ENCODE assay signal across 8 cellular contexts in the genomic region with DNA sequence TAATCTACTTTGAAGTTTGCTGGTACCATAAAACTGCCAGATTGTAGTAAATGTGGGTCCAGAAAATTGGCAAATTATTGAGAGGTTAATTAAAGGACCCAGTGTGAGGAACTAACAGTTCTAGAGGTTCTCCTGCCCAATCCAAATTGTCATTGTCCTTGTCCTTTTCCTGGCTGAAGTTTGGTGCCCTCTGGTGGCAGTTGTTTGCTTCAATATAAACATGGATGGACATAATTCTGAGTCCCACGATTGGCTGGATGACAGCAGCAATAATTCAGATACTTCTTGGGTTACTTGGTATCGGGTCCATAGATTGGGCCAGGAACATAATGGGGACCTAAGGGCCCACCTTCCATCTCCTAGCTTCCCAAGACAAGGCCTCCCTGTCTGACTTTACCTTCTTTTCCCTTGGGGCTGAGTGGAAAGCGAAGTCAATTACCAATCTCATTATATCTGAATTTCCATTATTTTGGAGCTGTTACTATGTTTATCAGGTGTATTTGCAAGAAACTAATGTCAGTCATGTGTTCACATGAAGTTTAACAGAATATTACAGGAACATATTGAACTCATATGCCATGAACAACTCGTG. TPM values are rescaled to one million over a fixed set of nuclear protein-coding genes. Genes with fewer than 3 reads are reported as not detected.
DNase-seq lines count a peak whose midpoint lies in the region; ATAC-seq and TF ChIP-seq lines count a peak whose summit lies in the region.

No MANE protein-coding gene starts in this region.

- H3K27me3 ChIP-seq in MG63 (no peaks in the 10 kb centered on the region), SJSA1 (replicated peaks) (no peaks in the 10 kb centered on the region), heart right ventricle (no peaks in the 10 kb centered on the region)

- CTCF ChIA-PET in activated naive CD4-positive, alpha-beta T cell treated with anti-CD3 and anti-CD28 coated beads, Interleukin-2, amount 10 ng/mL, durations not matched to agents 7 days and 5 days (lab: Charles Lee): interaction anchor here (0.7 to 2.8 kb wide), 2 partner anchors 12 to 90 kb away, joined by 3 to 11 read pairs; no protein-coding TSS in a partner anchor

- peak in 5 of 8 donors; percentile 20 to 74 (median 42) for ATAC-seq in heart right ventricle
- no peak for ATAC-seq in sciatic nerve
- no peak for ATAC-seq in GM19328 (IDR thresholded peaks at IDR 0.05; ENCODE audit: unreplicated experiment)
- ATAC-seq in GM21515 (IDR thresholded peaks at IDR 0.05; ENCODE audit: unreplicated experiment): no peak

- DNase-seq in DMS79 treated with DMSO at 0.1 percent for 48 hours (lab: John Stamatoyannopoulos, UW): peak; percentile 11
- peak; percentile 40 for DNase-seq in MG63
- DNase-seq in SJSA1 (ENCODE audit: low read depth in 1 of 2, low spot score in 2 of 2): peak; percentile 57 to 69
- DNase-seq in activated naive CD4-positive, alpha-beta T cell treated with anti-CD3 and anti-CD28 coated beads, Interleukin-2, amount 10 ng/mL, durations not matched to agents 7 days and 5 days: peak; percentile 75
- DNase-seq in heart right ventricle: peak in 1 of 2 donors; percentile 68
- peak; percentile 73 for DNase-seq in sciatic nerve (ENCODE audit: low spot score)

- peak; percentile 29 to 81 (median 72) for TF ChIP-seq CTCF in heart right ventricle (IDR thresholded peaks at IDR 0.05)

- no peak overlapping the region for H3K4me3 Mint-ChIP-seq in activated naive CD4-positive, alpha-beta T cell treated with anti-CD3 and anti-CD28 coated beads, Interleukin-2, amount 10 ng/mL, durations not matched to agents 7 days and 5 days

- 72% methylated on average over 4 of the region's 4 CpGs for WGBS in heart right ventricle, 2 donors

- peaks cover 50% of the 10 kb centered on the region for H3K4me1 Mint-ChIP-seq in activated naive CD4-positive, alpha-beta T cell treated with anti-CD3 and anti-CD28 coated beads, Interleukin-2, amount 10 ng/mL, durations not matched to agents 7 days and 5 days

- H3K4me3 ChIP-seq in MG63 (no peak overlapping the region), SJSA1 (no peak overlapping the region), heart right ventricle (no peak overlapping the region)

- H3K9me3 ChIP-seq in MG63 (no peaks in the 10 kb centered on the region), SJSA1 (replicated peaks) (no peaks in the 10 kb centered on the region), heart right ventricle (no peaks in the 10 kb centered on the region)

- H3K4me1 ChIP-seq in SJSA1 (replicated peaks) (peaks cover 38% of the 10 kb centered on the region), heart right ventricle (peaks cover 0 to 25% (median 0%) of the 10 kb centered on the region in 9 donors)

- H3K27ac Mint-ChIP-seq in activated naive CD4-positive, alpha-beta T cell treated with anti-CD3 and anti-CD28 coated beads, Interleukin-2, amount 10 ng/mL, durations not matched to agents 7 days and 5 days: no peak overlapping the region

- intact Hi-C loops in heart right ventricle (cut with DNase I) (loop anchor here in 2 of 10 donors (1.0 to 10.0 kb wide), 2 partner anchors 124 to 126 kb away; no protein-coding TSS in a partner anchor), sciatic nerve (cut with DNase I) (no loop called here)

- peaks cover 62% of the 10 kb centered on the region for H3K36me3 Mint-ChIP-seq in activated naive CD4-positive, alpha-beta T cell treated with anti-CD3 and anti-CD28 coated beads, Interleukin-2, amount 10 ng/mL, durations not matched to agents 7 days and 5 days

- H3K9me3 Mint-ChIP-seq in activated naive CD4-positive, alpha-beta T cell treated with anti-CD3 and anti-CD28 coated beads, Interleukin-2, amount 10 ng/mL, durations not matched to agents 7 days and 5 days: no peaks in the 10 kb centered on the region

- H3K36me3 ChIP-seq in MG63 (peaks cover 74% of the 10 kb centered on the region), SJSA1 (peaks cover 78% of the 10 kb centered on the region), heart right ventricle (peaks cover 0 to 99% (median 57%) of the 10 kb centered on the region in 9 donors)

- H3K27me3 Mint-ChIP-seq in activated naive CD4-positive, alpha-beta T cell treated with anti-CD3 and anti-CD28 coated beads, Interleukin-2, amount 10 ng/mL, durations not matched to agents 7 days and 5 days: no peaks in the 10 kb centered on the region

- H3K27ac ChIP-seq in SJSA1 (no peak overlapping the region), heart right ventricle (no peak overlapping the region)

RNA-seq across cellular contexts. Expression of a gene that starts 33.8 kb away (rescaled TPM):
- 8.9 and 11.0 TPM in 2 replicates for total RNA-seq in MG63 (2014; rRNA removed; shearing (Covaris generic); ENCODE audit: low replicate concordance)
- total RNA-seq in SJSA1 (2014; rRNA removed; shearing (Covaris generic)): 12.7 and 20.7 TPM in 2 replicates
- total RNA-seq in heart right ventricle: 10 to 100 TPM; 17.1 to 28.9 (median 23.7) TPM
- polyA plus RNA-seq in heart right ventricle: 10 to 100 TPM in 1 of 2 donors, 1 to 10 TPM in 1; 7.1 to 10.2 TPM
- total RNA-seq in sciatic nerve: 59.9 TPM

RNA-seq across cellular contexts. Expression of a gene that starts 48.3 kb away (rescaled TPM):
- 54.8 and 70.6 TPM in 2 replicates for total RNA-seq in MG63 (2014; rRNA removed; shearing (Covaris generic); ENCODE audit: low replicate concordance)
- total RNA-seq in SJSA1 (2014; rRNA removed; shearing (Covaris generic)): 33.5 and 61.4 TPM in 2 replicates
- total RNA-seq in heart right ventricle: 10 to 100 TPM; 57.8 to 78.0 (median 66.1) TPM
- polyA plus RNA-seq in heart right ventricle: 10 to 100 TPM; 44.7 to 67.3 TPM
- 109 TPM for total RNA-seq in sciatic nerve

Comparison
In these comparisons a context has a peak if more than half of its experiments do, and no peak if none do; other contexts are left out.
1. ATAC-seq: peak in heart right ventricle (5 of 8); none in sciatic nerve (single experiment), GM19328 (single experiment) and GM21515 (single experiment).